16 cellular contexts compared by ENCODE assay signal in genomic region chr9:16811987-16812685, GRCh38. TPM values are rescaled to one million over a fixed set of nuclear protein-coding genes. Genes with fewer than 3 reads are reported as not detected.
DNase-seq lines count a peak whose midpoint lies in the region; ATAC-seq and TF ChIP-seq lines count a peak whose summit lies in the region.
"Had no signal": no experiment of that assay in that cellular context is flagged by ENCODE, and none has a peak within 500 bp of the region (broad histone marks: within the 10 kb centered on the region; RNA-seq: fewer than 3 reads in every experiment).

No MANE protein-coding gene starts in this region.

- H3K27ac ChIP-seq in HUES64 (ENCODE audit: low read depth, low read length) (peak overlapping the region; percentile 94; the same call in 1 of the 2 replicates), mesendoderm (ENCODE audit: low read depth, low read length) (no peak overlapping the region), RWPE1 (no peak overlapping the region)

- H3K18ac ChIP-seq in mesendoderm (ENCODE audit: low read length) = peak overlapping the region; percentile 11

- no peaks in the 10 kb centered on the region for H3K79me1 ChIP-seq in mesendoderm (ENCODE audit: low read length)

- H3K4me1 ChIP-seq in HUES64 (ENCODE audit: insufficient read depth, low read length) (peaks cover 58% of the 10 kb centered on the region), mesendoderm (ENCODE audit: control insufficient read depth, low read depth, low read length) (peaks cover 2% of the 10 kb centered on the region)
- H3K4me1 ChIP-seq: Caco-2 had no signal

- H4K8ac ChIP-seq in mesendoderm (ENCODE audit: low read depth, low read length) = no peak overlapping the region

- DNase-seq in NCI-H146 (lab: John Stamatoyannopoulos, UW) (peak; percentile 34), NCI-H146 treated with DMSO at 0.1 percent for 48 hours (lab: John Stamatoyannopoulos, UW; ENCODE audit: unreplicated experiment) (no peak), RPMI8226 (peak; percentile 44), mesendoderm (no peak), GDM1 (lab: John Stamatoyannopoulos, UW) (no peak), RWPE1 (ENCODE audit: low spot score) (no peak)
- DNase-seq: Caco-2, DMS53, NCI-H1436 treated with DMSO at 0.1 percent for 48 hours, NCI-H2081 treated with DMSO at 0.1 percent for 48 hours, NCI-H345, NCI-H524 treated with DMSO at 0.1 percent for 48 hours, SIG-M5 had no signal

- no peak overlapping the region for H3K9ac ChIP-seq in HUES64 (ENCODE audit: low read depth, low read length)
- H3K9ac ChIP-seq in mesendoderm (ENCODE audit: low read length) = no peak overlapping the region

- no peak overlapping the region for H3K4me3 ChIP-seq in HUES64 (ENCODE audit: low read length)
- no peak overlapping the region for H3K4me3 ChIP-seq in mesendoderm (ENCODE audit: low read length)

- H3K79me2 ChIP-seq in mesendoderm (ENCODE audit: control insufficient read depth, insufficient read depth, low read length) = no peaks in the 10 kb centered on the region

- no peak overlapping the region for H3K23ac ChIP-seq in mesendoderm (ENCODE audit: low read length)

- WGBS in HUES64 = 78% methylated on average over 5 of the region's 5 CpGs
- WGBS in mesendoderm (ENCODE audit: extremely low coverage, insufficient coverage, low lambda C conversion rate) = no CpG with 5 or more reads among the region's 5 CpGs

- H3K36me3 ChIP-seq in HUES64 (ENCODE audit: insufficient read depth, low read length) (no peaks in the 10 kb centered on the region), mesendoderm (ENCODE audit: control insufficient read depth, insufficient read depth, low read length) (no peaks in the 10 kb centered on the region)

- CTCF ChIA-PET in RWPE1 (lab: Yijun Ruan, JAX) = no interaction called here

- H3K27me3 ChIP-seq in HUES64 (ENCODE audit: insufficient read depth, low read length) (no peaks in the 10 kb centered on the region), mesendoderm (ENCODE audit: insufficient read depth, low read length, poor library complexity) (no peaks in the 10 kb centered on the region)

- no peak overlapping the region for H2BK5ac ChIP-seq in mesendoderm (ENCODE audit: low read length)

- ATAC-seq in HG03460 (IDR thresholded peaks at IDR 0.05; ENCODE audit: unreplicated experiment) = no peak
- ATAC-seq: SK-N-SH treated with all-trans-retinoic acid at 6 μM for 48 hours had no signal

- H3K56ac ChIP-seq in mesendoderm (ENCODE audit: low read length) = peak overlapping the region; percentile 7

- POLR2A ChIA-PET in RWPE1 (lab: Yijun Ruan, JAX; ENCODE audit: low non-redundant PET) = no interaction called here

- no peak overlapping the region for H2BK15ac ChIP-seq in mesendoderm (replicated peaks; ENCODE audit: low read depth)

- H2BK120ac ChIP-seq in mesendoderm (ENCODE audit: low read depth, low read length) = no peak overlapping the region

- no peaks in the 10 kb centered on the region for H3K9me3 ChIP-seq in HUES64 (ENCODE audit: insufficient read depth, low read depth, low read length)
- H3K9me3 ChIP-seq: Caco-2 had no signal

- no peak overlapping the region for H3K4ac ChIP-seq in mesendoderm (ENCODE audit: low read depth, low read length)

- no peak overlapping the region for H2AK5ac ChIP-seq in mesendoderm (ENCODE audit: low read length)

- no peak overlapping the region for H3K4me2 ChIP-seq in mesendoderm (ENCODE audit: low read length)

- TF ChIP-seq CTCF in RWPE1 (conservative IDR thresholded peaks at IDR 0.05; ENCODE audit: low read depth) = no peak

- no peak overlapping the region for H4K5ac ChIP-seq in mesendoderm (ENCODE audit: low read length)

RNA-seq across cellular contexts. Expression of gene BNC2, which starts 58.3 kb away (rescaled TPM):
- polyA plus RNA-seq in HUES64 (2013, experiment 1 of 2) = 7.0 TPM
- polyA plus RNA-seq in HUES64 (2013, experiment 2 of 2) = 6.7 TPM
- polyA plus RNA-seq in mesendoderm (2013, experiment 1 of 2) = 1.1 TPM
- polyA plus RNA-seq in mesendoderm (2013, experiment 2 of 2) = 1.0 TPM

Comparison
In these comparisons a context has a peak if more than half of its experiments do, and no peak if none do; other contexts are left out.
1. DNase-seq: peak in NCI-H146 (single experiment) and RPMI8226 (single experiment); none in NCI-H146 treated with DMSO at 0.1 percent for 48 hours (single experiment), mesendoderm (single experiment), GDM1 (single experiment) and RWPE1 (single experiment).